ENCODE assay signal across 8 cellular contexts in the genomic region with DNA sequence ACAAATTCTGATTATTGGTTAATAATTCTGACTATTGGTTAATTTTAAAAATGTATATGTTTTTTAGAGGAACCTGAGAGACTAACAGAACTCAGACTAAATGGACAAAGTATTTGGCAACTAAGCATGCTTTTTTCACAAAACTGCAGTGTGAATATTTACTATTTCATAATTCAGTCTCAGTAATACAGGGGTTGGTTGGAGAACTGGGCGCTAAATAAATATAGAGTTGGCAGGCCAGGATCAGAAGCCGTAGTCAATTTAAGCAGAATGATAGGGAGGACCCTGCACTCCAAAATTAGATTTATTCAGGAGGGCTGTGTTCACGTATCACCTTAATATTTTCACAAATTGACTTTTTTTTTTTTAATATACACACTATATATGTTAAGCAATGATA.
"Had no signal": no experiment of that assay in that cellular context is flagged by ENCODE, and none has a peak within 500 bp of the region (broad histone marks: within the 10 kb centered on the region; RNA-seq: fewer than 3 reads in every experiment).

No MANE protein-coding gene starts in this region.

- DNase-seq: H9, HCEC 1CT, KBM-7 had no signal

- FAIRE-seq: H1, H54, HTR-8/SVneo had no signal

- ATAC-seq: GM23338 had no signal

- H3K27ac ChIP-seq: KMS-11 had no signal

- H3K4me2 ChIP-seq: GM23338, KMS-11 had no signal

- H3K4me3 ChIP-seq: GM23338 had no signal
